ENCODE assay signal across 8 cellular contexts in the genomic region with DNA sequence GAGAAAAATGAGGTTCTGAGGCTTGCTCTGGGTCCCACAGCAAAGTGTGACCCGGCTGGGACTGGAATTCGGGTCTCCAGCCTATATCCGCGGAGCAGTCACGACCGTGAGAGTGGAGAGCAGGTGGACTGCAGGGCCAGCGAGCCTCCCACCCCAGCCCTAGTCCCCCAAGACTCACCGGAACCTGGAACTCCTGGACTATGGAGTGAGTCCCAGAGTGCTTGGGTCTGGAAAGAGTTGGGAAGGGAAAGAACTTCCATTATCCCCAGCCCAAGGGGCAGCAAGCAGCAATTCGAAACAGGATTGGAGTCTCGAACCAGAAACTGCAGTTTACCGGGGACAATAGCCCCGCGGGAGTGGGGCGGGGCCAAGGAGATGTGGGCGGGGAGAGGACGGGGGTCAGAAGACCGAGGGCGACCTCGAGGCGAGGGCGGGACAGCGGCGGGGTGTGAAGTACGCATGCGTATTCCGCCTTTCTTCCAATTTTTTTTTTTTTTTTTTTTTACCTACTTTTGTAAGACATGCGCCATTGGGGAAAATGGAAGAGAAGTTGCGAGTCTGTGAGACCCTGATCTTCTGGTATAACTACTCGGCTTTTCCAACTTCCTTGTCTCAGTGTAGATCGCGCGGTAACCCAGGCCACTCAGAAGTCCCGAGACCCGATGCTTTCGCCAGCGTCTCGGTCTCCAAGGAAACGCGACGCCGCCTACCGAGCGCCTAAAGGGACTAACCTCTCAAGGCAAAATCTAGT. TPM values are rescaled to one million over a fixed set of nuclear protein-coding genes. Genes with fewer than 3 reads are reported as not detected.
DNase-seq lines count a peak whose midpoint lies in the region; ATAC-seq and TF ChIP-seq lines count a peak whose summit lies in the region.

A gene with protein sequence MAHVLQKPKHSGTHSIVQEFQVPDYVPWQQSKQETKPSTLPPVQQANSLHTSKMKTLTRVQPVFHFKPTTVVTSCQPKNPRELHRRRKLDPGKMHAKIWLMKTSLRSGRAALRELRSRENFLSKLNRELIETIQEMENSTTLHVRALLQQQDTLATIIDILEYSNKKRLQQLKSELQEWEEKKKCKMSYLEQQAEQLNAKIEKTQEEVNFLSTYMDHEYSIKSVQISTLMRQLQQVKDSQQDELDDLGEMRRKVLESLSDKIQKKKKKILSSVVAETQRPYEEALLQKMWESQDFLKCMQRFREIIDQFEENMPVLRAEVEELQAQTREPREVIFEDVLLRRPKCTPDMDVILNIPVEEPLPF (minus strand): TSS at position 670 of the 751 bp plus-strand sequence. CDS start 140 bp downstream, at position 530.

- H2AFZ ChIP-seq in HCT116 (ENCODE audit: low read depth, low read length, poor library complexity, severe bottlenecking), result peak within 1 kb of the TSS; percentile 53

- H3K4me3 ChIP-seq in HCT116 (replicated peaks in 1 of 2; ENCODE audit: low read depth in 1 of 2, low read length in 2 of 2) (peak within 1 kb of the TSS; percentile 89 to 94), testis (peak within 1 kb of the TSS; percentile 46 to 72)

- H3K27ac Mint-ChIP-seq in activated naive CD4-positive, alpha-beta T cell treated with anti-CD3 and anti-CD28 coated beads for 36 hours, result peak within 1 kb of the TSS; percentile 74

- peak; percentile 95 for ATAC-seq in HCT116
- ATAC-seq in omental fat pad (ENCODE audit: low FRiP score), result peak; percentile 96

- in situ Hi-C loops in SK-MEL-5 (cut with HindIII; ENCODE audit: low pct_unique_long_range_greater_than_20kb, low sequenced_read_pairs), result no loop called here

- no peaks in the 10 kb centered on the region for H3K9me3 Mint-ChIP-seq in activated naive CD4-positive, alpha-beta T cell treated with anti-CD3 and anti-CD28 coated beads for 36 hours

- no peak for TF ChIP-seq RAD21 in HCT116 (IDR thresholded peaks at IDR 0.05; ENCODE audit: low read depth)

- H3K4me2 ChIP-seq in HCT116 (ENCODE audit: low read length), result peak within 1 kb of the TSS; percentile 92

- WGBS in testis, 2 donors, result 1% methylated on average over 43 of the region's 43 CpGs

- CTCF ChIA-PET in HCT116 (lab: Charles Lee), result no interaction called here
- CTCF ChIA-PET in activated naive CD4-positive, alpha-beta T cell treated with anti-CD3 and anti-CD28 coated beads for 36 hours (lab: Charles Lee), result interaction anchor here (0.6 to 1.1 kb wide), 2 partner anchors 38 to 41 kb away, joined by 3 to 4 read pairs; no protein-coding TSS in a partner anchor

- H3K4me1 ChIP-seq in HCT116 (ENCODE audit: control insufficient read depth in 1 of 2, insufficient read depth in 2 of 2, low read length in 2 of 2) (peaks cover 12 to 22% of the 10 kb centered on the region in 2 experiments), testis (peaks cover 15% of the 10 kb centered on the region)

- no peaks in the 10 kb centered on the region for H3K9me2 ChIP-seq in HCT116 (ENCODE audit: insufficient read depth)

- DNase-seq in GM03348 (ENCODE audit: low spot score) (peak; percentile 99), HCT116 (ENCODE audit: low read depth, low spot score) (peak; percentile 91), MV-4-11 (lab: John Stamatoyannopoulos, UW) (peak; percentile 93), SK-MEL-5 (ENCODE audit: low read depth, low spot score) (peak; percentile 95), globus pallidus (ENCODE audit: low spot score) (peak; percentile 90), omental fat pad (ENCODE audit: low spot score) (peak; percentile 76), testis (peak; percentile 95)
- DNase-seq in activated naive CD4-positive, alpha-beta T cell treated with anti-CD3 and anti-CD28 coated beads for 36 hours, result peak; percentile 92

- H3K36me3 ChIP-seq in HCT116 (ENCODE audit: control insufficient read depth in 1 of 2, insufficient read depth in 2 of 2, low read length in 2 of 2) (0 out of 4 replicates have a peak, but pooled peaks cover 2 to 3% of the 10 kb centered on the region in 2 experiments), testis (ENCODE audit: low read depth, missing control alignments) (no peaks in the 10 kb centered on the region)

- POLR2A ChIA-PET in HCT116 (lab: Charles Lee), result no interaction called here

- H3K9me3 ChIP-seq in HCT116 (ENCODE audit: control insufficient read depth in 1 of 2, insufficient read depth in 1 of 2, low read depth in 1 of 2, low read length in 2 of 2), result no peaks in the 10 kb centered on the region; a peak in 1 of 4 replicates
- no peaks in the 10 kb centered on the region for H3K9me3 ChIP-seq in testis

- no peak within 1 kb of the TSS for H3K4me3 Mint-ChIP-seq in activated naive CD4-positive, alpha-beta T cell treated with anti-CD3 and anti-CD28 coated beads for 36 hours

- peaks cover 7% of the 10 kb centered on the region for H3K4me1 Mint-ChIP-seq in activated naive CD4-positive, alpha-beta T cell treated with anti-CD3 and anti-CD28 coated beads for 36 hours (ENCODE audit: low read depth)

- no peaks in the 10 kb centered on the region for H4K20me1 ChIP-seq in HCT116 (ENCODE audit: insufficient read depth)

- H3K79me2 ChIP-seq in HCT116 (ENCODE audit: insufficient read depth, low read length), result peaks cover 10% of the 10 kb centered on the region; the same call in 1 of the 2 replicates

- peak within 1 kb of the TSS; percentile 94 for H3K9ac ChIP-seq in HCT116 (ENCODE audit: low read length)

- no peaks in the 10 kb centered on the region for H3K27me3 Mint-ChIP-seq in activated naive CD4-positive, alpha-beta T cell treated with anti-CD3 and anti-CD28 coated beads for 36 hours (ENCODE audit: low read depth)

- RAD21 ChIA-PET in HCT116 (lab: Charles Lee; ENCODE audit: low non-redundant PET in 1 of 2, low total read pairs in 2 of 2, uncharacterized antibody in 2 of 2, unreplicated experiment in 2 of 2), result no interaction called here

- H3K27me3 ChIP-seq in HCT116 (ENCODE audit: insufficient read depth, low read length) (no peaks in the 10 kb centered on the region), testis (no peaks in the 10 kb centered on the region)

- TF ChIP-seq POLR2A in HCT116 (IDR thresholded peaks at IDR 0.05; ENCODE audit: borderline replicate concordance, extremely low read depth, insufficient read depth, insufficient read length) (peak; percentile 54), testis (IDR thresholded peaks at IDR 0.05) (no peak)

- TF ChIP-seq CTCF in HCT116 (IDR thresholded peaks at IDR 0.05 in 2 of 3, conservative IDR thresholded peaks at IDR 0.05 in 1 of 3; ENCODE audit: borderline replicate concordance in 1 of 3, insufficient read depth in 1 of 3, low read depth in 2 of 3, low read length in 2 of 3), result peak in 1 of 3 experiments; percentile 53; a peak in 2 of 6 replicates
- TF ChIP-seq CTCF in omental fat pad (IDR thresholded peaks at IDR 0.05), result no peak
- TF ChIP-seq CTCF in testis (IDR thresholded peaks at IDR 0.05), result peak in 2 of 3 experiments; percentile 33 to 48

- H3K27ac ChIP-seq in HCT116 (ENCODE audit: low read depth, low read length) (peak within 1 kb of the TSS; percentile 80), testis (peak within 1 kb of the TSS; percentile 54 to 64)

- H3K36me3 Mint-ChIP-seq in activated naive CD4-positive, alpha-beta T cell treated with anti-CD3 and anti-CD28 coated beads for 36 hours (ENCODE audit: low read depth), result no peaks in the 10 kb centered on the region

- no TSS peak for BruUV-seq in HCT116 (replicated peaks; lab: Mats Ljungman, UMichigan)

- intact Hi-C loops in HCT116 (cut with micrococcal nuclease) (no loop called here), testis (cut with DNase I; ENCODE audit: low total_unique reads) (no loop called here)
- intact Hi-C loops in activated naive CD4-positive, alpha-beta T cell treated with anti-CD3 and anti-CD28 coated beads for 36 hours (cut with micrococcal nuclease), result loop anchor here (1.0 kb wide), 2 partner anchors 8 to 37 kb away; no protein-coding TSS in a partner anchor

TF ChIP-seq in HCT116, 20 proteins besides CTCF, POLR2A, EP300 and RAD21 (continues in another document):
- no peak; the same call in 1 of the 2 replicates for TF ChIP-seq ELF1 (IDR thresholded peaks at IDR 0.05; ENCODE audit: borderline replicate concordance, low read depth)
- no peak for TF ChIP-seq ZNF274 (IDR thresholded peaks at IDR 0.05; ENCODE audit: low read depth, low read length)
- TF ChIP-seq EZH2phosphoT487 (IDR thresholded peaks at IDR 0.05; ENCODE audit: borderline replicate concordance), result no peak
- TF ChIP-seq TCF7L2 (IDR thresholded peaks at IDR 0.05; ENCODE audit: borderline replicate concordance, extremely low read depth, insufficient read depth, insufficient read length), result peak; percentile 24
- TF ChIP-seq, protein P1, sequence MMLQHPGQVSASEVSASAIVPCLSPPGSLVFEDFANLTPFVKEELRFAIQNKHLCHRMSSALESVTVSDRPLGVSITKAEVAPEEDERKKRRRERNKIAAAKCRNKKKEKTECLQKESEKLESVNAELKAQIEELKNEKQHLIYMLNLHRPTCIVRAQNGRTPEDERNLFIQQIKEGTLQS (IDR thresholded peaks at IDR 0.05), result no peak
- no peak for TF ChIP-seq FOSL1 (IDR thresholded peaks at IDR 0.05; ENCODE audit: low read depth)
- TF ChIP-seq, protein P2, sequence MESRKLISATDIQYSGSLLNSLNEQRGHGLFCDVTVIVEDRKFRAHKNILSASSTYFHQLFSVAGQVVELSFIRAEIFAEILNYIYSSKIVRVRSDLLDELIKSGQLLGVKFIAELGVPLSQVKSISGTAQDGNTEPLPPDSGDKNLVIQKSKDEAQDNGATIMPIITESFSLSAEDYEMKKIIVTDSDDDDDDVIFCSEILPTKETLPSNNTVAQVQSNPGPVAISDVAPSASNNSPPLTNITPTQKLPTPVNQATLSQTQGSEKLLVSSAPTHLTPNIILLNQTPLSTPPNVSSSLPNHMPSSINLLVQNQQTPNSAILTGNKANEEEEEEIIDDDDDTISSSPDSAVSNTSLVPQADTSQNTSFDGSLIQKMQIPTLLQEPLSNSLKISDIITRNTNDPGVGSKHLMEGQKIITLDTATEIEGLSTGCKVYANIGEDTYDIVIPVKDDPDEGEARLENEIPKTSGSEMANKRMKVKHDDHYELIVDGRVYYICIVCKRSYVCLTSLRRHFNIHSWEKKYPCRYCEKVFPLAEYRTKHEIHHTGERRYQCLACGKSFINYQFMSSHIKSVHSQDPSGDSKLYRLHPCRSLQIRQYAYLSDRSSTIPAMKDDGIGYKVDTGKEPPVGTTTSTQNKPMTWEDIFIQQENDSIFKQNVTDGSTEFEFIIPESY (IDR thresholded peaks at IDR 0.05; ENCODE audit: extremely low read depth, insufficient replicate concordance, low read length), result peak; percentile 82
- no peak for TF ChIP-seq CEBPB (IDR thresholded peaks at IDR 0.05; ENCODE audit: low read depth)
- TF ChIP-seq YY1 (IDR thresholded peaks at IDR 0.05; ENCODE audit: extremely low read depth, insufficient replicate concordance, low read depth, low read length), result no peak

RNA-seq across cellular contexts. Expression of the gene that starts here (rescaled TPM):
- 22.1 TPM for total RNA-seq in HCT116 (2021; ENCODE audit: unreplicated experiment)
- polyA plus RNA-seq in HCT116 (2012), result 16.9 and 18.7 TPM in 2 replicates
- 1.6 and 1.7 TPM in 2 replicates for total RNA-seq in SK-MEL-5 (2014; rRNA removed; shearing (Covaris generic))
- polyA plus RNA-seq in SK-MEL-5 (2015; cell fraction: cytosol; rRNA removed), result 3.0 and 6.1 TPM in 2 replicates
- polyA plus RNA-seq in SK-MEL-5 (2015; cell fraction: nucleus; rRNA removed), result 23.7 and 34.1 TPM in 2 replicates
- total RNA-seq in activated naive CD4-positive, alpha-beta T cell treated with anti-CD3 and anti-CD28 coated beads for 36 hours, result 1 to 10 TPM; 5.1 to 6.8 TPM
- 1 to 10 TPM; 1.4 to 3.0 (median 1.9) TPM for total RNA-seq in omental fat pad
- total RNA-seq in testis, result 10 to 100 TPM; 16.7 to 32.0 TPM
- polyA plus RNA-seq in testis (ENCODE audit: insufficient read depth, low read depth, low replicate concordance), result 46.3 TPM

Comparison
In these comparisons a context has a peak if more than half of its experiments do, and no peak if none do; other contexts are left out.
1. Peak in every context shown above with its lines: DNase-seq, ATAC-seq, H3K4me3 ChIP-seq and H3K27ac ChIP-seq.
2. CTCF ChIP-seq: peak in testis (2 of 3); none in omental fat pad (0 of 3).